In the genomic region with DNA sequence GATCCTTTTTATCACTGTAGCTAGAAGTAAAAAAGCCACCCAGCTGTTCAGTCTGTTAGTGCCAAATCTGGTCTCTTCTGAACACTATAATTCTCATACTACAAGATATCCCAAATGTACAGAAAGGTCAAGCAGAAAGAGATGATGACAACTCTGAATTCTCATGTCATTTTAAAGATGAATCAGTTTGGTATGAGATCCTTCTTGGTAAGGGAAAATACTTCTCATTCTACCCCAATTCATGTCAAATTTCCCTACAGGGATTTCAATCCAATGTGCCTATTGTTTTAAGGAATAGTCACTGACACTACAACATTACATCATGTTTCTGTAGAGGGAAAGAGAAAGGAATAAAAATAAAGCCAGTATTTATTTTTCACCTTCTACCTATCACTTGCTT, we compare ENCODE assay signal across 24 cellular contexts.
"Had no signal": no experiment of that assay in that cellular context is flagged by ENCODE, and none has a peak within 500 bp of the region (broad histone marks: within the 10 kb centered on the region; RNA-seq: fewer than 3 reads in every experiment).

No MANE protein-coding gene starts in this region.

- H3K9me3 ChIP-seq: heart left ventricle, left lung, neutrophil, right atrium auricular region, right lobe of liver, spleen, suprapubic skin, thoracic aorta, tibial artery, upper lobe of right lung had no signal

- H2AFZ ChIP-seq: neural progenitor cell had no signal

- H3K4me1 ChIP-seq: left lung, neural progenitor cell, right lobe of liver, suprapubic skin, upper lobe of right lung had no signal

- H3K9ac ChIP-seq: neural progenitor cell had no signal

- H3K27ac ChIP-seq: heart left ventricle, left lung, neural progenitor cell, neutrophil, right atrium auricular region, right lobe of liver, skin epidermis, spleen, suprapubic skin, thoracic aorta, tibial artery, upper lobe of right lung had no signal

- DNase-seq: heart left ventricle; hypothalamus; immature natural killer cell; kidney; left colon; left lung; natural killer cell; nephron progenitor cell; occipital lobe; right lobe of liver; spleen; stimulated activated CD4-positive, alpha-beta T cell treated with anti-CD3 and anti-CD28 coated beads, Interleukin-4, amount 100 ng/mL, for 24 hours; stimulated activated naive CD4-positive, alpha-beta T cell; tibial artery; upper lobe of right lung had no signal

- H3K27me3 ChIP-seq: heart left ventricle, left lung, neural progenitor cell, neutrophil, right atrium auricular region, right lobe of liver, spleen, suprapubic skin, tibial artery, upper lobe of right lung had no signal

- H3K4me3 ChIP-seq: heart left ventricle, left lung, lung, neural progenitor cell, right atrium auricular region, right lobe of liver, skin epidermis, spleen, suprapubic skin, thoracic aorta, tibial artery, upper lobe of right lung had no signal

- H3K4me2 ChIP-seq: neural progenitor cell had no signal

- FAIRE-seq: islet of Langerhans, kidney, urothelium cell line had no signal

- H3K36me3 ChIP-seq: heart left ventricle, left lung, neural progenitor cell, neutrophil, right atrium auricular region, right lobe of liver, spleen, suprapubic skin, thoracic aorta, tibial artery, upper lobe of right lung had no signal
